ENCODE assay signal across 2 cellular contexts in the genomic region with DNA sequence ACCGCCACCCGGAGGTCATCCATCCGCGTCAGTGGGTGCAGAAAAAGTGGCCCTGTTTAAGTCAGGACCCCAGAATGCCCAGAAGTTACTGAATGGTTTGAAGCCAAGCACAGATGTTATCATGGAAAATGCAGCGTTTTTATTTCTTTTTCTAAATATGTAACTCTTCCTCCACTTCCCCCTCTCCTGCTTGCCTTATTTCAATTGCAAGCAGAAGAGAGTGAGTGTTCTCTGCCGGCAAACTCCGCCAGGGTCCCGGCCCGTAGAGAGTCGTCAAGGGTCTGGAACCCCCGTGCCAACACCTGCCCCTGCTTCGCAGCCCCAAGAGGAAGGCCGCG.
TF ChIP-seq lines count a peak whose summit lies in the region.

No MANE protein-coding gene starts in this region.

TF ChIP-seq in HCT116, 20 proteins besides CTCF, POLR2A, EP300 and RAD21:
- TF ChIP-seq YY1 (IDR thresholded peaks at IDR 0.05; ENCODE audit: extremely low read depth, insufficient replicate concordance, low read depth, low read length) (no peak), EGR1 (IDR thresholded peaks at IDR 0.05; ENCODE audit: low read depth) (no peak), SP1 (IDR thresholded peaks at IDR 0.05; ENCODE audit: low read depth) (no peak), JUND (IDR thresholded peaks at IDR 0.05) (no peak), ZFX (IDR thresholded peaks at IDR 0.05) (no peak)

TF ChIP-seq in H1, 55 proteins besides CTCF, POLR2A, EP300 and RAD21:
- TF ChIP-seq PHF8 (conservative IDR thresholded peaks at IDR 0.05; ENCODE audit: low read depth, low read length) (no peak), ASH2L (IDR thresholded peaks at IDR 0.05; ENCODE audit: low read length) (no peak), TAF7 (optimal IDR thresholded peaks at IDR 0.05; ENCODE audit: borderline replicate concordance, low read depth, low read length) (no peak), SRF (IDR thresholded peaks at IDR 0.05; ENCODE audit: low read depth, low read length) (no peak), SUZ12 (IDR thresholded peaks at IDR 0.05; ENCODE audit: low read length) (peak; percentile 83), MAFK (IDR thresholded peaks at IDR 0.05; ENCODE audit: low read depth, low read length) (no peak), NANOG (IDR thresholded peaks at IDR 0.05; ENCODE audit: insufficient read depth, low read depth, low read length, poor library complexity, severe bottlenecking) (no peak), ZNF274 (IDR thresholded peaks at IDR 0.05; ENCODE audit: borderline replicate concordance, extremely low read depth, low read length) (no peak), CEBPB (IDR thresholded peaks at IDR 0.05; ENCODE audit: low read depth, low read length) (no peak), GABPA (IDR thresholded peaks at IDR 0.05; ENCODE audit: borderline replicate concordance, insufficient read depth, low read length) (no peak), CTBP2 (IDR thresholded peaks at IDR 0.05; ENCODE audit: borderline replicate concordance, insufficient read depth, insufficient read length, low read length) (no peak), SIX5 (IDR thresholded peaks at IDR 0.05; ENCODE audit: low read depth, low read length) (no peak), KDM5A (IDR thresholded peaks at IDR 0.05; ENCODE audit: low read length) (no peak), TAF1 (IDR thresholded peaks at IDR 0.05; ENCODE audit: low read depth, low read length) (no peak), RNF2 (IDR thresholded peaks at IDR 0.05; ENCODE audit: borderline replicate concordance, low read depth, low read length, missing control alignments, poor library complexity, severe bottlenecking) (peak; percentile 61), CREB1 (IDR thresholded peaks at IDR 0.05) (peak; percentile 21; the same call in 1 of the 2 replicates), EGR1 (IDR thresholded peaks at IDR 0.05; ENCODE audit: borderline replicate concordance, low read depth, low read length) (no peak), HDAC6 (IDR thresholded peaks at IDR 0.05; ENCODE audit: low read depth, low read length) (no peak), EZH2 (IDR thresholded peaks at IDR 0.05; ENCODE audit: low read depth, low read length, severe bottlenecking) (peak; percentile 55), RXRA (IDR thresholded peaks at IDR 0.05; ENCODE audit: insufficient read depth, low read depth, low read length) (no peak), TCF12 (IDR thresholded peaks at IDR 0.05; ENCODE audit: low read depth, low read length) (no peak)
- TF ChIP-seq, protein P1, sequence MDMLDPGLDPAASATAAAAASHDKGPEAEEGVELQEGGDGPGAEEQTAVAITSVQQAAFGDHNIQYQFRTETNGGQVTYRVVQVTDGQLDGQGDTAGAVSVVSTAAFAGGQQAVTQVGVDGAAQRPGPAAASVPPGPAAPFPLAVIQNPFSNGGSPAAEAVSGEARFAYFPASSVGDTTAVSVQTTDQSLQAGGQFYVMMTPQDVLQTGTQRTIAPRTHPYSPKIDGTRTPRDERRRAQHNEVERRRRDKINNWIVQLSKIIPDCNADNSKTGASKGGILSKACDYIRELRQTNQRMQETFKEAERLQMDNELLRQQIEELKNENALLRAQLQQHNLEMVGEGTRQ (IDR thresholded peaks at IDR 0.05; ENCODE audit: low read length) = no peak
